Comparison of ENCODE assay signal across 9 cellular contexts in the genomic region with DNA sequence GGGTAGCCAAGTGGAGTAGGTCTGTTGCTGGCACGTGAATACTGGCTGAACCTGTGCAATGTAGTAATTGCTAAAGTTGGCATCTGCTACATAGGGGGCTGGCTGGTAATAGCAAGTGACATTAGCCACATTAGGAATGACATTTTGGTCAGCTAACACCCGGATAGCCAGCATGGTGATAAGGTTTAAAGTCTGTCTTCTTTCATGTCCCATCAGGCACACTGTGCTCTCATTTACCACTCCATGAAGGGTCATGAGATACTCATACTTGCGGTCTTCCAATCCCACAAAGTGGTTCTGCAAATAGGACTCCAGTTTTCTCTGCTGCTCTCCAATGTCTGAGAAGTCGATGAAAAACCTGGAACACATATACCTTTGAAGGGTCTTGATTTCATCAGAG. TPM values are rescaled to one million over a fixed set of nuclear protein-coding genes. Genes with fewer than 3 reads are reported as not detected.
A peak's percentile ranks its signal among the peaks of the same experiment; 100 is the strongest.
DNase-seq lines count a peak whose midpoint lies in the region; ATAC-seq, FAIRE-seq and TF ChIP-seq lines count a peak whose summit lies in the region.
"Had no signal": no experiment of that assay in that cellular context is flagged by ENCODE, and none has a peak within 500 bp of the region (broad histone marks: within the 10 kb centered on the region; RNA-seq: fewer than 3 reads in every experiment).

No MANE protein-coding gene starts in this region.

- peaks cover 19% of the 10 kb centered on the region for H3K79me2 ChIP-seq in endothelial cell of umbilical vein (ENCODE audit: control insufficient read depth, insufficient read depth, low read length)

- no peak overlapping the region for H2AFZ ChIP-seq in endothelial cell of umbilical vein (ENCODE audit: low read depth, low read length)

- peak overlapping the region; percentile 99 for H3K4me3 Mint-ChIP-seq in natural killer cell
- no peak overlapping the region for H3K4me3 Mint-ChIP-seq in activated CD4-positive, alpha-beta memory T cell treated with anti-CD3 and anti-CD28 coated beads for 36 hours

- dilution Hi-C loops in endothelial cell of umbilical vein (cut with MboI; ENCODE audit: extremely low pct_ligation_motif_present, low sequenced_read_pairs): no loop called here

- H3K9me3 ChIP-seq in endothelial cell of umbilical vein (replicated peaks; ENCODE audit: control insufficient read depth, insufficient read depth, low read length): no peaks in the 10 kb centered on the region

- H3K36me3 Mint-ChIP-seq in natural killer cell: peaks cover 9% of the 10 kb centered on the region
- H3K36me3 Mint-ChIP-seq in activated CD4-positive, alpha-beta memory T cell treated with anti-CD3 and anti-CD28 coated beads for 36 hours: peaks cover 1% of the 10 kb centered on the region

- peak overlapping the region; percentile 45 for H3K4me2 ChIP-seq in endothelial cell of umbilical vein (ENCODE audit: insufficient read depth, low read length)

- no peaks in the 10 kb centered on the region for H3K9me3 Mint-ChIP-seq in natural killer cell
- H3K9me3 Mint-ChIP-seq in activated CD4-positive, alpha-beta memory T cell treated with anti-CD3 and anti-CD28 coated beads for 36 hours: no peaks in the 10 kb centered on the region

- no peaks in the 10 kb centered on the region for H4K20me1 ChIP-seq in endothelial cell of umbilical vein (replicated peaks; ENCODE audit: control insufficient read depth, extremely low read depth, insufficient read depth, low read length)

- ATAC-seq in natural killer cell: no peak
- ATAC-seq: esophagus mucosa had no signal

- H3K27me3 Mint-ChIP-seq in natural killer cell (ENCODE audit: low read depth in 2 of 2): peaks cover 0 to 3% of the 10 kb centered on the region in 2 donors
- peaks cover 17% of the 10 kb centered on the region for H3K27me3 Mint-ChIP-seq in activated CD4-positive, alpha-beta memory T cell treated with anti-CD3 and anti-CD28 coated beads for 36 hours

- BruUV-seq in endothelial cell of umbilical vein (replicated peaks; lab: Mats Ljungman, UMichigan): no TSS peak

- no peak overlapping the region for H3K4me3 ChIP-seq in endothelial cell of umbilical vein (replicated peaks in 1 of 3; ENCODE audit: insufficient read depth in 1 of 3, low read depth in 1 of 3, low read length in 3 of 3)

- H3K27me3 ChIP-seq in endothelial cell of umbilical vein (ENCODE audit: control insufficient read depth in 2 of 2, insufficient read depth in 2 of 2, low read length in 2 of 2): no peaks in the 10 kb centered on the region

- TF ChIP-seq CTCF in endothelial cell of umbilical vein (IDR thresholded peaks at IDR 0.05; ENCODE audit: extremely low read depth in 1 of 2, insufficient read depth in 1 of 2, low read depth in 1 of 2, low read length in 2 of 2): no peak
- TF ChIP-seq CTCF in natural killer cell (IDR thresholded peaks at IDR 0.05): no peak

- no peaks in the 10 kb centered on the region for H3K36me3 ChIP-seq in endothelial cell of umbilical vein (ENCODE audit: control insufficient read depth in 2 of 2, extremely low read depth in 1 of 2, insufficient read depth in 2 of 2, low read length in 2 of 2)

- H3K27ac ChIP-seq in endothelial cell of umbilical vein (ENCODE audit: insufficient read depth, low read depth, low read length): no peak overlapping the region

- H3K4me1 ChIP-seq in endothelial cell of umbilical vein (ENCODE audit: control insufficient read depth, extremely low read depth, insufficient read depth, low read length): peaks cover 8% of the 10 kb centered on the region

- peaks cover 73 to 74% of the 10 kb centered on the region in 2 donors for H3K4me1 Mint-ChIP-seq in natural killer cell
- peaks cover 35% of the 10 kb centered on the region for H3K4me1 Mint-ChIP-seq in activated CD4-positive, alpha-beta memory T cell treated with anti-CD3 and anti-CD28 coated beads for 36 hours (ENCODE audit: low read depth)

- no peaks in the 10 kb centered on the region for H3K9me1 ChIP-seq in endothelial cell of umbilical vein (replicated peaks; ENCODE audit: control insufficient read depth, extremely low read depth, insufficient read depth, low read length)

- H3K27ac Mint-ChIP-seq in natural killer cell: peak overlapping the region in 1 of 2 donors; percentile 97
- H3K27ac Mint-ChIP-seq in activated CD4-positive, alpha-beta memory T cell treated with anti-CD3 and anti-CD28 coated beads for 36 hours: no peak overlapping the region

- intact Hi-C loops in endothelial cell of umbilical vein (cut with micrococcal nuclease): loop anchor here (2.0 to 5.0 kb wide), 7 partner anchors 273 to 1537 kb away; no protein-coding TSS in a partner anchor
- intact Hi-C loops in natural killer cell (cut with micrococcal nuclease): loop anchor here (5.0 kb wide), 3 partner anchors 1537 to 1972 kb away; partner anchors contain the start of gene ELOVL4
- intact Hi-C loops in activated CD4-positive, alpha-beta memory T cell treated with anti-CD3 and anti-CD28 coated beads for 36 hours (cut with micrococcal nuclease): loop anchor here (5.0 kb wide), 3 partner anchors 297 to 1802 kb away; partner anchors contain the start of gene ELOVL4

- no peak for FAIRE-seq in endothelial cell of umbilical vein (lab: Jason Lieb, UNC)
- no peak for FAIRE-seq in GM12892 (lab: Jason Lieb, UNC)

- DNase-seq in AG08395 (ENCODE audit: low spot score): peak; percentile 38
- DNase-seq in NCI-H1105 treated with DMSO at 0.1 percent for 48 hours (lab: John Stamatoyannopoulos, UW): peak; percentile 78
- no peak for DNase-seq in endothelial cell of umbilical vein (ENCODE audit: low read depth, low spot score)
- DNase-seq in natural killer cell: no peak
- no peak for DNase-seq in DMS53 (lab: John Stamatoyannopoulos, UW)
- DNase-seq in GM12892 (ENCODE audit: insufficient read length): no peak
- DNase-seq in HuH-7.5 (ENCODE audit: low spot score): no peak
- DNase-seq in activated CD4-positive, alpha-beta memory T cell treated with anti-CD3 and anti-CD28 coated beads for 36 hours: no peak

- POLR2A ChIA-PET in endothelial cell of umbilical vein (lab: Charles Lee): no interaction called here
- POLR2A ChIA-PET in activated CD4-positive, alpha-beta memory T cell treated with anti-CD3 and anti-CD28 coated beads for 36 hours (lab: Charles Lee): no interaction called here

- TF ChIP-seq POLR2A in endothelial cell of umbilical vein (IDR thresholded peaks at IDR 0.05; ENCODE audit: low read depth, low read length) (no peak), GM12892 (IDR thresholded peaks at IDR 0.05; ENCODE audit: low read depth, low read length) (no peak)

- no peak overlapping the region for H3K9ac ChIP-seq in endothelial cell of umbilical vein (replicated peaks; ENCODE audit: extremely low read depth, insufficient read depth, low read length)

- CTCF ChIA-PET in endothelial cell of umbilical vein (lab: Charles Lee): interaction anchor here (1.6 kb wide), 1 partner anchor 15 kb away, joined by 4 read pairs; no protein-coding TSS in a partner anchor
- CTCF ChIA-PET in activated CD4-positive, alpha-beta memory T cell treated with anti-CD3 and anti-CD28 coated beads for 36 hours (lab: Charles Lee): interaction anchor here (0.6 kb wide), 1 partner anchor 9 kb away, joined by 3 read pairs; no protein-coding TSS in a partner anchor

TF ChIP-seq in endothelial cell of umbilical vein, 7 proteins besides CTCF, POLR2A, EP300 and RAD21:
- TF ChIP-seq GATA2 (IDR thresholded peaks at IDR 0.05; ENCODE audit: insufficient read depth, insufficient read length, low read depth, low read length) (no peak), MYC (IDR thresholded peaks at IDR 0.05; ENCODE audit: low read depth, low read length) (no peak), POLR2AphosphoS5 (IDR thresholded peaks at IDR 0.05; ENCODE audit: insufficient read depth, low read depth, low read length) (no peak), EZH2 (IDR thresholded peaks at IDR 0.05; ENCODE audit: borderline replicate concordance, low read depth, low read length, severe bottlenecking) (no peak), FOS (IDR thresholded peaks at IDR 0.05; ENCODE audit: borderline replicate concordance, insufficient read depth, low read length) (no peak), MAX (IDR thresholded peaks at IDR 0.05; ENCODE audit: insufficient read depth, insufficient read length) (no peak), JUN (IDR thresholded peaks at IDR 0.05; ENCODE audit: borderline replicate concordance, insufficient read depth, insufficient read length, low read depth) (no peak)

RNA-seq across cellular contexts. Expression of gene TENT5A, which starts 2.8 kb away (rescaled TPM):
- total RNA-seq in endothelial cell of umbilical vein (1.2 and 2.4 TPM in 2 replicates), natural killer cell (10 to 100 TPM; 22.9 to 23.8 (median 22.9) TPM)
- 0.14 and 0.26 TPM in 2 replicates for polyA plus RNA-seq in endothelial cell of umbilical vein
- polyA plus RNA-seq in endothelial cell of umbilical vein (2011; cell fraction: cytosol; rRNA removed): 0.25 and 0.31 TPM in 2 replicates
- polyA plus RNA-seq in endothelial cell of umbilical vein (2011; cell fraction: nucleus; rRNA removed): 0.95 and 1.5 TPM in 2 replicates
- polyA plus RNA-seq in endothelial cell of umbilical vein (2012): 2.0 and 3.1 TPM in 2 replicates
- polyA minus RNA-seq in endothelial cell of umbilical vein: 0.15 and 0.53 TPM in 2 replicates
- polyA minus RNA-seq in endothelial cell of umbilical vein (2011; cell fraction: cytosol; rRNA and poly(A)+ RNA removed): 40.9 TPM
- 1.0 and 1.7 TPM in 2 replicates for polyA minus RNA-seq in endothelial cell of umbilical vein (2011; cell fraction: nucleus; rRNA and poly(A)+ RNA removed)
- polyA plus RNA-seq in GM12892 (2012; ENCODE audit: missing spikeins): 0.95 TPM
- 1 to 10 TPM in 1 of 2 experiments, under 1 TPM in 1; 0.51 to 1.1 TPM for total RNA-seq in activated CD4-positive, alpha-beta memory T cell treated with anti-CD3 and anti-CD28 coated beads for 36 hours

Comparison
In these comparisons a context has a peak if more than half of its experiments do, and no peak if none do; other contexts are left out.
1. DNase-seq: peak in AG08395 (single experiment) and NCI-H1105 treated with DMSO at 0.1 percent for 48 hours (single experiment); none in endothelial cell of umbilical vein (single experiment), natural killer cell (single experiment), DMS53 (single experiment), GM12892 (single experiment), HuH-7.5 (single experiment) and activated CD4-positive, alpha-beta memory T cell treated with anti-CD3 and anti-CD28 coated beads for 36 hours (single experiment).